ENCODE assay signal across 16 cellular contexts in the genomic region with DNA sequence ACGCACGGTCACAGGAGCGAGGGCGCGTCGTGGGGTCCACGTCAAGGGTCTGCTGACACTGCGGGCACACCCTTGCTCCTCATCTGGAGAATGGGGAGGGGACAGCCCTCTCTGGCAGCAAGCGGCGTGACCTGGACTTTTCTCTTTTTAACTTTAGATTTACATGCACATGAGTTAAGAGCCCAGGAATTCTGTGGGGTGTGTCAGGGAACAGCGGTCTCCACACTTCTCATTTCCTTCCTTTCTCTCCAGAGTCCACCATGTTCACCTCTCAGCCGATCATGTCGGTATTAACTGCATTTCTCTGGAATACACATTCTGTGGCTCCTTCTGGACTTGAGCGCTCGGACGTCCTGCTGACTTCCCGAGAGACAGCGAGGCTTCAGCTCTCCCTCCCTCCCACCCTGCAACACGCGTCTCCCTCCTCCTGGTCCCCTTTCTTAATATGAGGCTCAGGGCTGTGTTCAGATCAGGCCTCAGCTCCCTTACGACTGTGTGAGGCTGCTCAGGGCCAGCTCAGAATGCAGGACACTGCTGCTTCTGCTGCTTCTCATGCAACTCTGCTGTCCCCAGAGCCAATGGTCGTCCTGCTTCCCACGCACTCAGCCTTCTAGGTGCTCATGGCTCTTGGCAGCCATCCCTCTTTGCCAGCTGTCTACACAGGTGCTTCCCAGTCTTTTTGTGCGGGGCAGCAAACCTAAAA.
DNase-seq lines count a peak whose midpoint lies in the region; ATAC-seq and TF ChIP-seq lines count a peak whose summit lies in the region.
"Had no signal": no experiment of that assay in that cellular context is flagged by ENCODE, and none has a peak within 500 bp of the region (broad histone marks: within the 10 kb centered on the region; RNA-seq: fewer than 3 reads in every experiment).

No MANE protein-coding gene starts in this region.

- H3K4me3 ChIP-seq in Caco-2 (ENCODE audit: low read depth, low read length) (no peak overlapping the region), IMR-90 (ENCODE audit: insufficient read depth, low read depth, low read length) (no peak overlapping the region)
- H3K4me3 ChIP-seq: left ventricle myocardium inferior had no signal

- H4K91ac ChIP-seq in IMR-90 (ENCODE audit: insufficient read depth, low read depth, low read length): no peak overlapping the region

- no peak overlapping the region for H2AFZ ChIP-seq in IMR-90 (replicated peaks; ENCODE audit: low read length, poor library complexity)

- H2BK5ac ChIP-seq in IMR-90 (ENCODE audit: low read depth, low read length, poor library complexity, severe bottlenecking): no peak overlapping the region

- H3K9me1 ChIP-seq in IMR-90 (ENCODE audit: insufficient read depth, low read length): no peaks in the 10 kb centered on the region

- DNase-seq in Caco-2: no peak
- peak; percentile 39 for DNase-seq in IMR-90
- peak; percentile 60 for DNase-seq in myocyte (ENCODE audit: low read depth)
- DNase-seq in T-cell: no peak
- DNase-seq: activated CD4-positive, CD25-positive, alpha-beta regulatory T cell; activated effector memory CD4-positive, alpha-beta T cell treated with Interleukin-2 at 50 U/mL for 16 hours; DMS 273 treated with DMSO at 0.1 percent for 48 hours; foreskin melanocyte; left ventricle myocardium inferior; NCI-H1694 treated with DMSO at 0.1 percent for 48 hours; NCI-H748 treated with DMSO at 0.1 percent for 48 hours had no signal

- H3K36me3 Mint-ChIP-seq in Caco-2 (ENCODE audit: insufficient read depth, unreplicated experiment) (peaks cover 33% of the 10 kb centered on the region), brain (peaks cover 23% of the 10 kb centered on the region), T-cell (peaks cover 33% of the 10 kb centered on the region)

- no peaks in the 10 kb centered on the region for H3K4me1 Mint-ChIP-seq in Caco-2 (ENCODE audit: low read depth, unreplicated experiment)
- peaks cover 18% of the 10 kb centered on the region for H3K4me1 Mint-ChIP-seq in brain
- H3K4me1 Mint-ChIP-seq in T-cell: peaks cover 47 to 66% (median 49%) of the 10 kb centered on the region in 3 donors

- no peaks in the 10 kb centered on the region for H3K27me3 ChIP-seq in Caco-2 (replicated peaks; ENCODE audit: control insufficient read depth, insufficient read depth, low read length)
- H3K27me3 ChIP-seq in IMR-90 (ENCODE audit: control insufficient read depth, insufficient read depth, low read length): no peaks in the 10 kb centered on the region

- no peak overlapping the region for H3K23ac ChIP-seq in IMR-90 (ENCODE audit: low read depth, low read length)

- CTCF ChIA-PET in Caco-2 (lab: Charles Lee): no interaction called here
- CTCF ChIA-PET in IMR-90 (lab: Yijun Ruan, JAX): no interaction called here
- CTCF ChIA-PET in T-cell (lab: Charles Lee): no interaction called here

- peaks cover 0 to 7% of the 10 kb centered on the region in 2 experiments; a peak in 2 of 4 replicates for H3K79me1 ChIP-seq in IMR-90 (ENCODE audit: low read depth in 1 of 2, low read length in 2 of 2)

- TF ChIP-seq RAD21 in IMR-90 (IDR thresholded peaks at IDR 0.05; ENCODE audit: low read length): no peak

- H3K4me1 ChIP-seq in Caco-2 (no peaks in the 10 kb centered on the region), IMR-90 (ENCODE audit: control insufficient read depth, insufficient read depth, low read length) (peaks cover 2% of the 10 kb centered on the region; the same call in 1 of the 2 replicates)
- H3K4me1 ChIP-seq: left ventricle myocardium inferior had no signal

- BruUV-seq in Caco-2 (replicated peaks; lab: Mats Ljungman, UMichigan): no TSS peak
- no TSS peak for BruUV-seq in IMR-90 (replicated peaks; lab: Mats Ljungman, UMichigan)

- H2AK9ac ChIP-seq in IMR-90 (replicated peaks; ENCODE audit: low read depth, low read length, poor library complexity): peak overlapping the region; percentile 44

- dilution Hi-C loops in IMR-90 (cut with HindIII; ENCODE audit: low sequenced_read_pairs, unreplicated experiment): no loop called here

- H3K36me3 ChIP-seq in Caco-2 (ENCODE audit: control insufficient read depth, insufficient read depth, low read length) (no peaks in the 10 kb centered on the region), IMR-90 (ENCODE audit: control insufficient read depth, insufficient read depth, low read length) (no peaks in the 10 kb centered on the region)

- no peak overlapping the region for H2BK120ac ChIP-seq in IMR-90 (ENCODE audit: low read depth, low read length)

- no peak overlapping the region for H3K18ac ChIP-seq in IMR-90 (ENCODE audit: low read depth, low read length)

- H3K4ac ChIP-seq in IMR-90 (ENCODE audit: low read depth, low read length): no peak overlapping the region

- H4K5ac ChIP-seq in IMR-90 (ENCODE audit: low read depth, low read length): no peak overlapping the region

- H3K27ac Mint-ChIP-seq in Caco-2 (ENCODE audit: unreplicated experiment): peak overlapping the region; percentile 63
- peak overlapping the region in 3 of 5 experiments; percentile 54 to 72 (median 60) for H3K27ac Mint-ChIP-seq in brain
- H3K27ac Mint-ChIP-seq in T-cell: peak overlapping the region in 1 of 2 donors; percentile 75

- in situ Hi-C loops in IMR-90 (cut with MboI; ENCODE audit: low sequenced_read_pairs): no loop called here

- no peaks in the 10 kb centered on the region for H3K9me3 ChIP-seq in Caco-2
- H3K9me3 ChIP-seq in IMR-90 (ENCODE audit: control insufficient read depth, insufficient read depth, low read length): no peaks in the 10 kb centered on the region
- H3K9me3 ChIP-seq: left ventricle myocardium inferior had no signal

- 78% methylated on average over 8 of the region's 24 CpGs; no CpG with 5 or more reads in 1 of the 2 experiments for WGBS in IMR-90 (ENCODE audit: extremely low coverage in 2 of 2, insufficient read length in 1 of 2), 2 experiments

- H3K4me2 ChIP-seq in IMR-90 (ENCODE audit: low read depth, low read length): no peak overlapping the region

- H3K9me3 Mint-ChIP-seq in Caco-2 (ENCODE audit: unreplicated experiment): peaks cover 10% of the 10 kb centered on the region
- peaks cover 0 to 12% (median 7%) of the 10 kb centered on the region in 5 experiments for H3K9me3 Mint-ChIP-seq in brain
- H3K9me3 Mint-ChIP-seq in T-cell: no peaks in the 10 kb centered on the region
- H3K9me3 Mint-ChIP-seq: natural killer cell treated with Interleukin-12 subunit alpha and Interleukin-12 subunit beta and Interleukin-15 and Interleukin-18, amount 100 ng/mL, for 72 hours had no signal

- no peak overlapping the region for H3K14ac ChIP-seq in IMR-90 (replicated peaks; ENCODE audit: low read depth, low read length)

- H3K27ac ChIP-seq in IMR-90 (ENCODE audit: insufficient read depth, low read length): no peak overlapping the region
- H3K27ac ChIP-seq: left ventricle myocardium inferior had no signal

- no peak for TF ChIP-seq CTCF in Caco-2 (IDR thresholded peaks at IDR 0.05; ENCODE audit: insufficient read depth in 1 of 2, low read depth in 1 of 2, low read length in 1 of 2, severe bottlenecking in 1 of 2, unreplicated experiment in 1 of 2)
- TF ChIP-seq CTCF in IMR-90 (conservative IDR thresholded peaks at IDR 0.05; ENCODE audit: low read depth, low read length): no peak
- no peak for TF ChIP-seq CTCF in brain (conservative IDR thresholded peaks at IDR 0.05)

- no peak overlapping the region for H2BK15ac ChIP-seq in IMR-90 (ENCODE audit: low read depth, low read length)

- no peak overlapping the region for H3K9ac ChIP-seq in IMR-90 (ENCODE audit: low read depth, low read length)

- no peaks in the 10 kb centered on the region for H3K27me3 Mint-ChIP-seq in Caco-2 (ENCODE audit: insufficient read depth, unreplicated experiment)
- H3K27me3 Mint-ChIP-seq in brain: no peaks in the 10 kb centered on the region
- no peaks in the 10 kb centered on the region for H3K27me3 Mint-ChIP-seq in T-cell
- H3K27me3 Mint-ChIP-seq: natural killer cell treated with Interleukin-12 subunit alpha and Interleukin-12 subunit beta and Interleukin-15 and Interleukin-18, amount 100 ng/mL, for 72 hours had no signal

- H2BK20ac ChIP-seq in IMR-90 (ENCODE audit: low read depth, low read length): no peak overlapping the region

- ATAC-seq in IMR-90 (ENCODE audit: low read depth) (peak; percentile 57), HG02642 (IDR thresholded peaks at IDR 0.05; ENCODE audit: poor library complexity, unreplicated experiment) (no peak), GM18873 (IDR thresholded peaks at IDR 0.05; ENCODE audit: low FRiP score, unreplicated experiment) (no peak), GM21529 (IDR thresholded peaks at IDR 0.05; ENCODE audit: unreplicated experiment) (no peak), T-cell (replicated peaks in 1 of 4) (no peak)
- ATAC-seq: natural killer cell treated with Interleukin-12 subunit alpha and Interleukin-12 subunit beta and Interleukin-15 and Interleukin-18, amount 100 ng/mL, for 72 hours had no signal

- POLR2A ChIA-PET in Caco-2 (lab: Charles Lee) (no interaction called here), IMR-90 (lab: Charles Lee; ENCODE audit: unreplicated experiment) (no interaction called here), T-cell (lab: Charles Lee) (no interaction called here)

- no peak overlapping the region for H4K8ac ChIP-seq in IMR-90 (ENCODE audit: low read depth in 2 of 2, low read length in 2 of 2)

- intact Hi-C loops in Caco-2 (cut with micrococcal nuclease; ENCODE audit: unreplicated experiment): no loop called here
- intact Hi-C loops in IMR-90 (cut with micrococcal nuclease): no loop called here

- no peak overlapping the region for H3K56ac ChIP-seq in IMR-90 (ENCODE audit: extremely low read depth, insufficient read depth, low read length)

- H3K4me3 Mint-ChIP-seq in Caco-2 (ENCODE audit: unreplicated experiment): no peak overlapping the region
- no peak overlapping the region for H3K4me3 Mint-ChIP-seq in brain
- peak overlapping the region in 1 of 3 donors; percentile 25 for H3K4me3 Mint-ChIP-seq in T-cell
- H3K4me3 Mint-ChIP-seq: natural killer cell treated with Interleukin-12 subunit alpha and Interleukin-12 subunit beta and Interleukin-15 and Interleukin-18, amount 100 ng/mL, for 72 hours had no signal

- H2AK5ac ChIP-seq in IMR-90 (ENCODE audit: low read depth, low read length): no peak overlapping the region; the same call in 1 of the 2 replicates

- no peak for TF ChIP-seq POLR2A in IMR-90 (IDR thresholded peaks at IDR 0.05; ENCODE audit: low read depth, low read length)

- H4K20me1 ChIP-seq in IMR-90 (ENCODE audit: insufficient read depth, low read length): no peaks in the 10 kb centered on the region

TF ChIP-seq in IMR-90, 13 proteins besides CTCF, POLR2A, EP300 and RAD21 (continues in another document):
- TF ChIP-seq RCOR1 (IDR thresholded peaks at IDR 0.05; ENCODE audit: insufficient replicate concordance, low read length) (no peak), RFX5 (IDR thresholded peaks at IDR 0.05; ENCODE audit: low read depth, low read length) (no peak), FOS (IDR thresholded peaks at IDR 0.05; ENCODE audit: low read depth, low read length) (no peak), CEBPB (IDR thresholded peaks at IDR 0.05; ENCODE audit: low read depth, low read length) (no peak)

Comparison
In these comparisons a context has a peak if more than half of its experiments do, and no peak if none do; other contexts are left out.
1. DNase-seq: peak in IMR-90 (single experiment) and myocyte (single experiment); none in Caco-2 (0 of 2) and T-cell (0 of 34).